Comparison of ENCODE assay signal across 8 cellular contexts in genomic region chr5:43041131-43041668, GRCh38. TPM values are rescaled to one million over a fixed set of nuclear protein-coding genes. Genes with fewer than 3 reads are reported as not detected.
DNase-seq lines count a peak whose midpoint lies in the region; ATAC-seq and TF ChIP-seq lines count a peak whose summit lies in the region.

No MANE protein-coding gene starts in this region.

- H3K27ac ChIP-seq in MM.1S (ENCODE audit: low read length) (peak overlapping the region; percentile 96), fibroblast of lung (ENCODE audit: insufficient read depth, low read length) (peak overlapping the region; percentile 96), ovary (peak overlapping the region; percentile 88 to 92)

- ATAC-seq in GM21526 (IDR thresholded peaks at IDR 0.05; ENCODE audit: low FRiP score, unreplicated experiment) (no peak), GM18907 (IDR thresholded peaks at IDR 0.05; ENCODE audit: unreplicated experiment) (no peak)

- H3K9me3 ChIP-seq in MM.1S (replicated peaks; ENCODE audit: insufficient read depth, low read length) (no peaks in the 10 kb centered on the region), fibroblast of lung (ENCODE audit: control insufficient read depth, insufficient read depth, low read depth, low read length) (no peaks in the 10 kb centered on the region), ovary (no peaks in the 10 kb centered on the region)

- H2AFZ ChIP-seq in MM.1S (ENCODE audit: low read length) (peak overlapping the region; percentile 76), fibroblast of lung (ENCODE audit: low read length) (peak overlapping the region; percentile 67)

- no peak for TF ChIP-seq POLR2A in ovary (IDR thresholded peaks at IDR 0.05)

- no peak for TF ChIP-seq CTCF in MM.1S (IDR thresholded peaks at IDR 0.05; ENCODE audit: low read length)
- TF ChIP-seq CTCF in fibroblast of lung (conservative IDR thresholded peaks at IDR 0.05 in 1 of 2, IDR thresholded peaks at IDR 0.05 in 1 of 2; ENCODE audit: low read depth in 1 of 2, low read length in 2 of 2) = no peak
- TF ChIP-seq CTCF in ovary (IDR thresholded peaks at IDR 0.05) = no peak

- H3K9ac ChIP-seq in MM.1S (ENCODE audit: low read length) (peak overlapping the region; percentile 88), fibroblast of lung (ENCODE audit: insufficient read depth, low read length) (peak overlapping the region; percentile 83)

- H4K20me1 ChIP-seq in MM.1S (ENCODE audit: insufficient read depth, low read length) (no peaks in the 10 kb centered on the region), fibroblast of lung (ENCODE audit: control insufficient read depth, extremely low read depth, insufficient read depth, low read length) (no peaks in the 10 kb centered on the region)

- DNase-seq in COR-L47 (lab: John Stamatoyannopoulos, UW) (peak; percentile 42), MM.1S (no peak), fibroblast of lung (ENCODE audit: low read depth in 2 of 2) (no peak), ovary (peak in 3 of 5 donors; percentile 42 to 60 (median 43)), Ammon's horn (ENCODE audit: low spot score) (no peak)
- peak; percentile 54 for DNase-seq in activated T-cell treated with anti-CD3 and anti-CD28 coated beads, Interleukin-2, amount 50 U/mL, for 1 hour

- H3K36me3 ChIP-seq in MM.1S (replicated peaks; ENCODE audit: insufficient read depth, low read length) (no peaks in the 10 kb centered on the region), fibroblast of lung (ENCODE audit: control insufficient read depth, insufficient read depth, low read length) (peaks cover 2% of the 10 kb centered on the region), ovary (no peaks in the 10 kb centered on the region)

- TF ChIP-seq EP300 in ovary (IDR thresholded peaks at IDR 0.05) = no peak

- no peaks in the 10 kb centered on the region for H3K9me2 ChIP-seq in MM.1S (replicated peaks; ENCODE audit: insufficient read depth, low read length)

- H3F3A ChIP-seq in MM.1S (ENCODE audit: insufficient read depth, low read length) = peaks cover 65% of the 10 kb centered on the region

- peaks cover 9% of the 10 kb centered on the region for H3K4me1 ChIP-seq in MM.1S (ENCODE audit: low read length)
- peaks cover 5% of the 10 kb centered on the region for H3K4me1 ChIP-seq in fibroblast of lung (ENCODE audit: control insufficient read depth, extremely low read depth, insufficient read depth, low read length)
- H3K4me1 ChIP-seq in ovary (ENCODE audit: insufficient read depth) = no peaks in the 10 kb centered on the region

- no peaks in the 10 kb centered on the region for H3K79me2 ChIP-seq in MM.1S (ENCODE audit: low read length)
- peaks cover 71% of the 10 kb centered on the region for H3K79me2 ChIP-seq in fibroblast of lung (ENCODE audit: control insufficient read depth, insufficient read depth, low read length)

- intact Hi-C loops in ovary (cut with DNase I) = loop anchor here in 2 of 4 donors (2.0 to 5.0 kb wide), 4 partner anchors 26 to 49 kb away; no protein-coding TSS in a partner anchor

- H3K4me3 ChIP-seq in MM.1S (ENCODE audit: low read length) (peak overlapping the region; percentile 69), fibroblast of lung (replicated peaks in 1 of 4; ENCODE audit: control extremely low read depth in 1 of 4, insufficient read depth in 1 of 4, low read depth in 3 of 4, low read length in 4 of 4) (peak overlapping the region; percentile 66 to 85 (median 83)), ovary (peak overlapping the region; percentile 61)

- H3K27me3 ChIP-seq in MM.1S (replicated peaks; ENCODE audit: insufficient read depth, low read length) (no peaks in the 10 kb centered on the region), fibroblast of lung (ENCODE audit: control insufficient read depth, insufficient read depth, low read length) (no peaks in the 10 kb centered on the region), ovary (no peaks in the 10 kb centered on the region)

- 7 to 11% (median 8%) methylated on average over 18 of the region's 18 CpGs for WGBS in ovary, 3 donors

- H3K4me2 ChIP-seq in MM.1S (ENCODE audit: low read depth, low read length) (peak overlapping the region; percentile 78), fibroblast of lung (ENCODE audit: extremely low read depth, insufficient read depth, low read length) (peak overlapping the region; percentile 99)

RNA-seq across cellular contexts. Expression of gene ANXA2R, which starts 1.1 kb away (rescaled TPM):
- total RNA-seq in fibroblast of lung (1.8 and 3.1 TPM in 2 replicates), ovary (1 to 10 TPM; 1.1 to 2.7 (median 1.7) TPM)
- polyA plus RNA-seq in fibroblast of lung (0.61 and 1.4 TPM in 2 replicates), ovary (1 to 10 TPM; 1.2 to 1.6 TPM)
- 0.69 and 2.1 TPM in 2 replicates for polyA plus RNA-seq in fibroblast of lung (2012)
- 2.2 and 2.3 TPM in 2 replicates for polyA minus RNA-seq in fibroblast of lung (ENCODE audit: low replicate concordance)

Comparison
In these comparisons a context has a peak if more than half of its experiments do, and no peak if none do; other contexts are left out.
1. DNase-seq: peak in COR-L47 (single experiment), activated T-cell treated with anti-CD3 and anti-CD28 coated beads, Interleukin-2, amount 50 U/mL, for 1 hour (single experiment) and ovary (3 of 5); none in MM.1S (single experiment), fibroblast of lung (0 of 2) and Ammon's horn (single experiment).
2. Peak in every context shown above with its lines, with median percentiles within 50 percentile points of each other: H3K27ac ChIP-seq and H3K4me3 ChIP-seq.